Comparison of ENCODE assay signal across 2 cellular contexts in the genomic region with DNA sequence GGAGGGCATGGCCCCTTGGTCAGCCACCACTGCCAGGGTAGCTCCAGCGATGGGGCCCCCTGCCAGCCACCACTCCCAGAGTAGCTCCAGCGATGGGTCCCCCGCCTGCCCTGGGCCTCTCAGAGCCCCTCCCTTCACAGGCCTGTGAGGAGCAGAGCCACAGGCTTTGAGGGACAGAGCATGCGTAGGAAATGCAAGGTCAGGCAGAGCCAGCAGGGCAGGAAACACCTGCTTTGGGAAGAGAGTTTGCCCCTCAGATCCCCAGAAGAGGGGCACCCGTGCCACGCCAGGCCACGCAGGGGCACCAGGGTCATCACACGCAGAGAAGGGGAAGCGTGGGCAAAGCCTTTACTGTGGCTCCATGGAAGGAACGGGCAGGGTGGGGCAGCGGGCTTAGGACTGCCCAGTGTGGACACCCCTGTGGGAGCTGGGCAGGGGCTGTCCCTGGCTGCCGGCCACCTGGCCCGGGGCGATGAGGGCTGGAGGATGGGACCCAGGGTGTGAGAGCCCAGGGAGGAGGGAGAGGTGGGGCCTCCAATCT.
TF ChIP-seq lines count a peak whose summit lies in the region.

No MANE protein-coding gene starts in this region.

TF ChIP-seq in liver, 16 proteins besides CTCF, POLR2A, EP300 and RAD21 (continued from another document):
- TF ChIP-seq, protein P1, sequence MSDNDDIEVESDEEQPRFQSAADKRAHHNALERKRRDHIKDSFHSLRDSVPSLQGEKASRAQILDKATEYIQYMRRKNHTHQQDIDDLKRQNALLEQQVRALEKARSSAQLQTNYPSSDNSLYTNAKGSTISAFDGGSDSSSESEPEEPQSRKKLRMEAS (IDR thresholded peaks at IDR 0.05): no peak

TF ChIP-seq in HepG2, 621 proteins besides CTCF, POLR2A, EP300 and RAD21 (continued from another document):
- TF ChIP-seq, protein P2, sequence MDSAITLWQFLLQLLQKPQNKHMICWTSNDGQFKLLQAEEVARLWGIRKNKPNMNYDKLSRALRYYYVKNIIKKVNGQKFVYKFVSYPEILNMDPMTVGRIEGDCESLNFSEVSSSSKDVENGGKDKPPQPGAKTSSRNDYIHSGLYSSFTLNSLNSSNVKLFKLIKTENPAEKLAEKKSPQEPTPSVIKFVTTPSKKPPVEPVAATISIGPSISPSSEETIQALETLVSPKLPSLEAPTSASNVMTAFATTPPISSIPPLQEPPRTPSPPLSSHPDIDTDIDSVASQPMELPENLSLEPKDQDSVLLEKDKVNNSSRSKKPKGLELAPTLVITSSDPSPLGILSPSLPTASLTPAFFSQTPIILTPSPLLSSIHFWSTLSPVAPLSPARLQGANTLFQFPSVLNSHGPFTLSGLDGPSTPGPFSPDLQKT (CRISPR knock-in tag; IDR thresholded peaks at IDR 0.05; ENCODE audit: borderline replicate concordance): no peak
- TF ChIP-seq PAWR (CRISPR knock-in tag; IDR thresholded peaks at IDR 0.05; ENCODE audit: borderline replicate concordance) (no peak), MAZ (IDR thresholded peaks at IDR 0.05; ENCODE audit: borderline replicate concordance, low read depth, low read length) (no peak), MAZ (CRISPR knock-in tag; IDR thresholded peaks at IDR 0.05; ENCODE audit: low read depth) (no peak), U2AF1 (optimal IDR thresholded peaks at IDR 0.05; ENCODE audit: low read depth, low read length) (no peak), REPIN1 (CRISPR knock-in tag; IDR thresholded peaks at IDR 0.05; ENCODE audit: borderline replicate concordance, low read depth) (no peak), ZFX (CRISPR knock-in tag; IDR thresholded peaks at IDR 0.05; ENCODE audit: low read depth) (no peak)
